Comparison of ENCODE assay signal across 20 cellular contexts in the genomic region with DNA sequence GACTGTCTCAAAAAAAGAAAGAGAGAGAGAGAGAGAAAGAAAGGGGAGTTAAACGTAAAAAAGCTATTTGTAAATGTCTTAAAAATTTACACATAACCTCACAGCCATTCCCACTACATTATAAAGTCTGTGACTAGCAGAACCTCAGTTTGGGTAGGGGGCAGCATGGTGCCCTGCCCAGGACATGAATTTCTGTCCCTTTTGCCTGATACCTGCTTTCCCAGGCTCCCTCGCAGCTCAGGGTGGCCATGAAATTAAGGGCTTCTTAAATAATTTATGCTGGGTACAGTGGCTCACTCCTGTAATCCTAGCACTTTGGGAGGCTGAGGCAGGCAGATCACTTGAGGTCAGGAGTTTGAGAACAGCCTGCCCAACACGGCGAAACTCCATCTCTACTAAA. TPM values are rescaled to one million over a fixed set of nuclear protein-coding genes. Genes with fewer than 3 reads are reported as not detected.
DNase-seq lines count a peak whose midpoint lies in the region; TF ChIP-seq lines count a peak whose summit lies in the region.
"Had no signal": no experiment of that assay in that cellular context is flagged by ENCODE, and none has a peak within 500 bp of the region (broad histone marks: within the 10 kb centered on the region; RNA-seq: fewer than 3 reads in every experiment).

No MANE protein-coding gene starts in this region.

- H3K4me3 Mint-ChIP-seq in dendritic cell treated with granulocyte-macrophage colony-stimulating factor and Interleukin-4, amounts not matched to agents 40 ng/mL and 50 ng/mL, for 4 days = no peak overlapping the region
- H3K4me3 Mint-ChIP-seq: CD14-positive monocyte; CD8-positive, alpha-beta T cell; IgD-negative memory B cell had no signal

- TF ChIP-seq POLR2A in suprapubic skin (IDR thresholded peaks at IDR 0.05) = no peak

- no peaks in the 10 kb centered on the region for H4K20me1 ChIP-seq in KMS-11 (ENCODE audit: insufficient read depth)

- no peak for TF ChIP-seq EP300 in suprapubic skin (IDR thresholded peaks at IDR 0.05)

- H3K4me1 ChIP-seq in KMS-11 (ENCODE audit: low read depth, poor library complexity, severe bottlenecking) (peaks cover 35% of the 10 kb centered on the region), suprapubic skin (no peaks in the 10 kb centered on the region)

- H2AFZ ChIP-seq in KMS-11 (ENCODE audit: low read depth) = no peak overlapping the region

- H3K79me2 ChIP-seq in KMS-11 (ENCODE audit: insufficient read depth, low read depth) = no peaks in the 10 kb centered on the region

- no peaks in the 10 kb centered on the region for H3K36me3 ChIP-seq in KMS-11 (ENCODE audit: insufficient read depth)
- no peaks in the 10 kb centered on the region for H3K36me3 ChIP-seq in suprapubic skin
- H3K36me3 ChIP-seq: BLaER1 had no signal

- H3K36me3 Mint-ChIP-seq in dendritic cell treated with granulocyte-macrophage colony-stimulating factor and Interleukin-4, amounts not matched to agents 40 ng/mL and 50 ng/mL, for 4 days (ENCODE audit: low read depth) = no peaks in the 10 kb centered on the region
- H3K36me3 Mint-ChIP-seq: CD14-positive monocyte; CD8-positive, alpha-beta T cell had no signal

- H3K9me3 Mint-ChIP-seq in dendritic cell treated with granulocyte-macrophage colony-stimulating factor and Interleukin-4, amounts not matched to agents 40 ng/mL and 50 ng/mL, for 4 days = no peaks in the 10 kb centered on the region
- H3K9me3 Mint-ChIP-seq: CD14-positive monocyte; CD8-positive, alpha-beta T cell had no signal

- peak overlapping the region; percentile 78 for H3K27ac Mint-ChIP-seq in dendritic cell treated with granulocyte-macrophage colony-stimulating factor and Interleukin-4, amounts not matched to agents 40 ng/mL and 50 ng/mL, for 4 days
- H3K27ac Mint-ChIP-seq: CD8-positive, alpha-beta T cell; IgD-negative memory B cell had no signal

- DNase-seq in activated CD8-positive, alpha-beta memory T cell treated with anti-CD3 and anti-CD28 coated beads, Interleukin-2, amount 50 U/mL, for 48 hours = peak; percentile 20
- DNase-seq in activated CD8-positive, alpha-beta memory T cell treated with anti-CD3 and anti-CD28 coated beads for 24 hours = no peak
- DNase-seq in suprapubic skin (ENCODE audit: low spot score in 2 of 2) = peak; percentile 18 to 25
- DNase-seq in amniotic stem cell (lab: John Stamatoyannopoulos, UW) = no peak
- no peak for DNase-seq in NOMO-1 treated with dmso at 0.1 percent for 144 hours (lab: John Stamatoyannopoulos, UW; ENCODE audit: unreplicated experiment)
- DNase-seq in OCI-M1 (lab: John Stamatoyannopoulos, UW) = no peak
- DNase-seq: 8988T; CD8-positive, alpha-beta T cell; DMS153; DMS79; GDM1; GOT3; H7 had no signal

- H3K27ac ChIP-seq in KMS-11 (peak overlapping the region; percentile 85; the same call in 1 of the 2 replicates), suprapubic skin (no peak overlapping the region)
- H3K27ac ChIP-seq: BLaER1 had no signal

- TF ChIP-seq CTCF in KMS-11 (conservative IDR thresholded peaks at IDR 0.05; ENCODE audit: low read depth, low read length) (no peak), suprapubic skin (IDR thresholded peaks at IDR 0.05) (no peak)

- peaks cover 51% of the 10 kb centered on the region for H3K4me1 Mint-ChIP-seq in dendritic cell treated with granulocyte-macrophage colony-stimulating factor and Interleukin-4, amounts not matched to agents 40 ng/mL and 50 ng/mL, for 4 days (ENCODE audit: low read depth)

- no peaks in the 10 kb centered on the region for H3K9me3 ChIP-seq in suprapubic skin
- H3K9me3 ChIP-seq: BLaER1 had no signal

- intact Hi-C loops in dendritic cell treated with granulocyte-macrophage colony-stimulating factor and Interleukin-4, amounts not matched to agents 40 ng/mL and 50 ng/mL, for 4 days (cut with micrococcal nuclease) = no loop called here

- 74% methylated on average over 4 of the region's 4 CpGs for WGBS in suprapubic skin

- H3K9ac ChIP-seq in KMS-11 = no peak overlapping the region
- H3K9ac ChIP-seq: BLaER1 had no signal

- no peak overlapping the region for H3K4me3 ChIP-seq in KMS-11 (IDR thresholded peaks at IDR 0.05; ENCODE audit: insufficient read depth, low read depth, low read length)
- no peak overlapping the region for H3K4me3 ChIP-seq in suprapubic skin
- H3K4me3 ChIP-seq: BLaER1 had no signal

- no peaks in the 10 kb centered on the region for H3K27me3 ChIP-seq in KMS-11 (ENCODE audit: insufficient read depth, low read depth)
- H3K27me3 ChIP-seq in suprapubic skin = peaks cover 30% of the 10 kb centered on the region
- H3K27me3 ChIP-seq: BLaER1 had no signal

- H3K27me3 Mint-ChIP-seq in dendritic cell treated with granulocyte-macrophage colony-stimulating factor and Interleukin-4, amounts not matched to agents 40 ng/mL and 50 ng/mL, for 4 days = peaks cover 20% of the 10 kb centered on the region

- H3K4me2 ChIP-seq in KMS-11 = no peak overlapping the region; the same call in 1 of the 2 replicates
- H3K4me2 ChIP-seq: BLaER1 had no signal

RNA-seq across cellular contexts. Expression of a gene that starts 4.8 kb away (rescaled TPM):
- total RNA-seq in suprapubic skin = not detected
- total RNA-seq: A673, Daoy, H7 had no signal

RNA-seq across cellular contexts. Expression of a gene that starts 19.6 kb away (rescaled TPM):
- total RNA-seq in suprapubic skin = 1 to 10 TPM; 1.4 to 2.9 (median 2.0) TPM

RNA-seq across cellular contexts. Expression of a gene that starts 32.8 kb away (rescaled TPM):
- not detected for total RNA-seq in suprapubic skin
- total RNA-seq: A673; CD8-positive, alpha-beta T cell; Daoy; H7 had no signal

RNA-seq across cellular contexts. Expression of a gene that starts 34.8 kb away (rescaled TPM):
- total RNA-seq in suprapubic skin = 10 to 100 TPM in 1 of 4 donors, 1 to 10 TPM in 3; 1.9 to 16.2 (median 5.8) TPM
- total RNA-seq: A673, H7 had no signal

RNA-seq across cellular contexts. Expression of a gene that starts 41.2 kb away (rescaled TPM):
- total RNA-seq in suprapubic skin = 100 to 1,000 TPM; 104 to 166 (median 113) TPM

Comparison
In these comparisons a context has a peak if more than half of its experiments do, and no peak if none do; other contexts are left out.
1. DNase-seq: peak in activated CD8-positive, alpha-beta memory T cell treated with anti-CD3 and anti-CD28 coated beads, Interleukin-2, amount 50 U/mL, for 48 hours (single experiment) and suprapubic skin (2 of 2); none in activated CD8-positive, alpha-beta memory T cell treated with anti-CD3 and anti-CD28 coated beads for 24 hours (single experiment), amniotic stem cell (single experiment), NOMO-1 treated with dmso at 0.1 percent for 144 hours (single experiment) and OCI-M1 (single experiment).